Comparison of ENCODE assay signal across 2 cellular contexts in genomic region chr22:29302681-29303465, GRCh38.
A peak's percentile ranks its signal among the peaks of the same experiment; 100 is the strongest.
TF ChIP-seq lines count a peak whose summit lies in the region.

No MANE protein-coding gene starts in this region.

TF ChIP-seq in Ishikawa, 13 proteins besides CTCF, POLR2A, EP300 and RAD21:
- no peak for TF ChIP-seq YY1 (IDR thresholded peaks at IDR 0.05; ENCODE audit: low read depth)
- TF ChIP-seq TCF12 (IDR thresholded peaks at IDR 0.05; ENCODE audit: low read depth): peak; percentile 74
- TF ChIP-seq FOXM1 (IDR thresholded peaks at IDR 0.05; ENCODE audit: borderline replicate concordance, low read depth): no peak
- peak; percentile 36; the same call in 1 of the 2 replicates for TF ChIP-seq REST (IDR thresholded peaks at IDR 0.05; ENCODE audit: low read depth)
- TF ChIP-seq NFIC (IDR thresholded peaks at IDR 0.05): peak; percentile 76; the same call in 1 of the 2 replicates
- TF ChIP-seq USF1 (IDR thresholded peaks at IDR 0.05): peak; percentile 58
- peak; percentile 59; the same call in 1 of the 2 replicates for TF ChIP-seq ZBTB7A (IDR thresholded peaks at IDR 0.05; ENCODE audit: low read depth)
- TF ChIP-seq CEBPB (IDR thresholded peaks at IDR 0.05): no peak
- no peak for TF ChIP-seq MAX (IDR thresholded peaks at IDR 0.05)
- no peak for TF ChIP-seq CREB1 (IDR thresholded peaks at IDR 0.05; ENCODE audit: low read depth)
- no peak for TF ChIP-seq EGR1 (IDR thresholded peaks at IDR 0.05)
- no peak for TF ChIP-seq TAF1 (IDR thresholded peaks at IDR 0.05; ENCODE audit: low read depth)
- TF ChIP-seq TEAD4 (IDR thresholded peaks at IDR 0.05): no peak; the same call in 1 of the 2 replicates
TF ChIP-seq in Ishikawa: peak in this region for 5.

TF ChIP-seq in H1, 55 proteins besides CTCF, POLR2A, EP300 and RAD21:
- TF ChIP-seq USF2 (IDR thresholded peaks at IDR 0.05; ENCODE audit: low read length) (no peak), RBBP5 (IDR thresholded peaks at IDR 0.05; ENCODE audit: borderline replicate concordance, low read depth, low read length) (no peak), RNF2 (IDR thresholded peaks at IDR 0.05; ENCODE audit: borderline replicate concordance, low read depth, low read length, missing control alignments, poor library complexity, severe bottlenecking) (no peak), KDM1A (IDR thresholded peaks at IDR 0.05; ENCODE audit: borderline replicate concordance, low read length) (no peak), GABPA (IDR thresholded peaks at IDR 0.05; ENCODE audit: borderline replicate concordance, insufficient read depth, low read length) (no peak), CBX5 (IDR thresholded peaks at IDR 0.05; ENCODE audit: low read depth, low read length) (no peak), SIN3A (conservative IDR thresholded peaks at IDR 0.05 in 1 of 2, IDR thresholded peaks at IDR 0.05 in 1 of 2; ENCODE audit: low read depth in 1 of 2, low read length in 2 of 2) (no peak), ATF2 (IDR thresholded peaks at IDR 0.05; ENCODE audit: low read length) (no peak), YY1 (IDR thresholded peaks at IDR 0.05; ENCODE audit: low read depth, low read length) (no peak), TEAD4 (IDR thresholded peaks at IDR 0.05; ENCODE audit: low read depth, low read length) (no peak)
